Comparison of ENCODE assay signal across 15 cellular contexts in the genomic region with DNA sequence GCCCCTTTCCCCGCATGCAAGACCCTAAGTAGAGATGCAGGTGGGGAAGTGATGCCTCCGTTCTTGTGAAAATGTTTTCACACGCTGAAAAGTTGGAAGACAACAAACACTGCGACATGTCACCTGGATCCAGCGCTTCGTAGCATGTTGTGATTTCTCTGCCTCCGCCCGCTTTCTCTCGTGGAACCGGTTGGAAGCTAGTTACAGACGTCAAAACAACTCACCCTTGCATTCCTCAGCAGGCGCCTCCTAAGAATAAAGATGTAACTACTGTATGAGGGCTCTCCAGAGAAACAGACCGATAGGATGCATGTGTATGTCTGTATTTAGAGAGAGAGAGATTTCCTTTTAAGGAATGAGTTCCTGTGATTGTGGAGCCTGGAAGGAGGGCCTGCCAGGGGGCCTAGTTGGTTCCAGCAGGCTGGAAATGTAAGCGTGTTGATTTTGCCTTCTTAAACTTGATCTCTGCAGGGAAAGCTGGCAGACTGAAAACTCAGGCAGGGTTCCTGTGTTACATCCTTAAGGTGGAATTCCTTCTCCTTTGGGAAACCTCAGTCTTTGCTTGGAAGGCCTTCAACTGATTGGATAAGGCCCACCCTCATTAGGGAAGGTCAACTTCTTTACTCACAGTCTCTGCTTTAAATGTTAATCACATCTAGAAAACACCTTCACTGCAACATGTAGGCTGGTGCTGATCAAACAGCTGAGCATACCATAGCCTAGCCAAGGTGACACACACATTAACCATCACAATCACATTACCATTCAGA.
DNase-seq lines count a peak whose midpoint lies in the region; ATAC-seq, FAIRE-seq and TF ChIP-seq lines count a peak whose summit lies in the region.
"Had no signal": no experiment of that assay in that cellular context is flagged by ENCODE, and none has a peak within 500 bp of the region (broad histone marks: within the 10 kb centered on the region; RNA-seq: fewer than 3 reads in every experiment).

No MANE protein-coding gene starts in this region.

- no peak overlapping the region for H3K27ac Mint-ChIP-seq in activated naive CD8-positive, alpha-beta T cell treated with anti-CD3 and anti-CD28 coated beads, Interleukin-2, amount 50 U/mL, for 24 hours
- H3K27ac Mint-ChIP-seq in activated naive CD8-positive, alpha-beta T cell treated with anti-CD3 and anti-CD28 coated beads for 36 hours: no peak overlapping the region
- H3K27ac Mint-ChIP-seq in neural progenitor cell: peak overlapping the region; percentile 50
- no peak overlapping the region for H3K27ac Mint-ChIP-seq in activated naive CD4-positive, alpha-beta T cell treated with anti-CD3 and anti-CD28 coated beads, Interleukin-2, amount 10 ng/mL, durations not matched to agents 7 days and 5 days

- H3K9me3 Mint-ChIP-seq in activated naive CD8-positive, alpha-beta T cell treated with anti-CD3 and anti-CD28 coated beads, Interleukin-2, amount 50 U/mL, for 24 hours: peaks cover 3% of the 10 kb centered on the region
- H3K9me3 Mint-ChIP-seq in activated naive CD8-positive, alpha-beta T cell treated with anti-CD3 and anti-CD28 coated beads for 36 hours: no peaks in the 10 kb centered on the region
- no peaks in the 10 kb centered on the region for H3K9me3 Mint-ChIP-seq in neural progenitor cell
- H3K9me3 Mint-ChIP-seq in activated naive CD4-positive, alpha-beta T cell treated with anti-CD3 and anti-CD28 coated beads, Interleukin-2, amount 10 ng/mL, durations not matched to agents 7 days and 5 days: no peaks in the 10 kb centered on the region
- H3K9me3 Mint-ChIP-seq: neural crest cell had no signal

- POLR2A ChIA-PET in H1 (lab: Charles Lee; ENCODE audit: partially characterized antibody): interaction anchor here (1.5 kb wide), 1 partner anchor 22 kb away, joined by 3 read pairs; no protein-coding TSS in a partner anchor

- WGBS in H1 (ENCODE audit: extremely low coverage in 1 of 2, insufficient coverage in 1 of 2, insufficient read length in 1 of 2, insufficient replicate concordance in 2 of 2, low coverage in 1 of 2, low lambda C conversion rate in 2 of 2, missing lambda C conversion rate in 1 of 2), 2 experiments: 88% methylated on average over 14 of the region's 14 CpGs; no CpG with 5 or more reads in 1 of the 2 experiments
- WGBS in urinary bladder: 69% methylated on average over 14 of the region's 14 CpGs

- peak overlapping the region; percentile 24 for H3K4me3 Mint-ChIP-seq in activated naive CD8-positive, alpha-beta T cell treated with anti-CD3 and anti-CD28 coated beads, Interleukin-2, amount 50 U/mL, for 24 hours
- no peak overlapping the region for H3K4me3 Mint-ChIP-seq in activated naive CD8-positive, alpha-beta T cell treated with anti-CD3 and anti-CD28 coated beads for 36 hours
- H3K4me3 Mint-ChIP-seq in neural progenitor cell: peak overlapping the region; percentile 33
- H3K4me3 Mint-ChIP-seq in activated naive CD4-positive, alpha-beta T cell treated with anti-CD3 and anti-CD28 coated beads, Interleukin-2, amount 10 ng/mL, durations not matched to agents 7 days and 5 days: no peak overlapping the region
- H3K4me3 Mint-ChIP-seq: neural crest cell had no signal

- H2AFZ ChIP-seq in H1 (ENCODE audit: low read length) (no peak overlapping the region), neural progenitor cell (replicated peaks) (no peak overlapping the region)

- no peak overlapping the region for H2BK12ac ChIP-seq in H1 (ENCODE audit: low read depth, low read length)

- H3K23me2 ChIP-seq in H1 (ENCODE audit: low read depth, low read length): no peaks in the 10 kb centered on the region

- H4K20me1 ChIP-seq in H1 (replicated peaks in 1 of 2; ENCODE audit: control insufficient read depth in 1 of 2, insufficient read depth in 2 of 2, low read length in 2 of 2) (no peaks in the 10 kb centered on the region), neural progenitor cell (ENCODE audit: low read depth) (no peaks in the 10 kb centered on the region)

- H3K4me3 ChIP-seq in H1 (ENCODE audit: extremely low read depth in 1 of 4, insufficient read depth in 2 of 4, low read depth in 3 of 4, low read length in 4 of 4): no peak overlapping the region
- H3K4me3 ChIP-seq in neural progenitor cell: no peak overlapping the region
- H3K4me3 ChIP-seq in urinary bladder (ENCODE audit: low read depth, low read length): no peak overlapping the region

- H2AK5ac ChIP-seq in H1 (ENCODE audit: low read depth, low read length): no peak overlapping the region

- H3K27ac ChIP-seq in H1 (ENCODE audit: low read depth, low read length): no peak overlapping the region
- H3K27ac ChIP-seq in neural progenitor cell: no peak overlapping the region
- peak overlapping the region; percentile 65 for H3K27ac ChIP-seq in urinary bladder (ENCODE audit: low read depth)

- no peak overlapping the region for H4K5ac ChIP-seq in H1 (ENCODE audit: insufficient read length, low read depth, low read length)

- TF ChIP-seq CTCF in H1 (IDR thresholded peaks at IDR 0.05; ENCODE audit: control extremely low read depth in 1 of 3, insufficient read depth in 1 of 3, low read depth in 1 of 3, low read length in 3 of 3): no peak
- no peak for TF ChIP-seq CTCF in neural progenitor cell (IDR thresholded peaks at IDR 0.05)

- peaks cover 24% of the 10 kb centered on the region for H3K27me3 Mint-ChIP-seq in activated naive CD8-positive, alpha-beta T cell treated with anti-CD3 and anti-CD28 coated beads, Interleukin-2, amount 50 U/mL, for 24 hours
- H3K27me3 Mint-ChIP-seq in activated naive CD8-positive, alpha-beta T cell treated with anti-CD3 and anti-CD28 coated beads for 36 hours: peaks cover 9% of the 10 kb centered on the region
- peaks cover 12% of the 10 kb centered on the region for H3K27me3 Mint-ChIP-seq in neural progenitor cell (ENCODE audit: insufficient read depth, low read depth)
- peaks cover 38% of the 10 kb centered on the region for H3K27me3 Mint-ChIP-seq in activated naive CD4-positive, alpha-beta T cell treated with anti-CD3 and anti-CD28 coated beads, Interleukin-2, amount 10 ng/mL, durations not matched to agents 7 days and 5 days

- no peak for DNase-seq in activated naive CD8-positive, alpha-beta T cell treated with anti-CD3 and anti-CD28 coated beads, Interleukin-2, amount 50 U/mL, for 24 hours
- DNase-seq in activated naive CD8-positive, alpha-beta T cell treated with anti-CD3 and anti-CD28 coated beads for 36 hours: no peak
- DNase-seq in H1 (ENCODE audit: low read depth in 1 of 2, low spot score in 2 of 2) (no peak), neural progenitor cell (ENCODE audit: low spot score) (no peak), NCI-H2227 (lab: John Stamatoyannopoulos, UW; ENCODE audit: unreplicated experiment) (no peak), T-helper 9 cell (no peak)
- no peak for DNase-seq in activated naive CD4-positive, alpha-beta T cell treated with anti-CD3 and anti-CD28 coated beads, Interleukin-2, amount 10 ng/mL, durations not matched to agents 7 days and 5 days
- DNase-seq: activated CD4-positive, alpha-beta T cell treated with anti-CD3 and anti-CD28 coated beads, Interleukin-2, amount 50 U/mL, for 1 hour; activated gamma-delta T cell treated with Interleukin-2 at 50 U/mL for 16 hours; Kasumi-1; NCI-H1694; NCI-H774 had no signal

- no peak for TF ChIP-seq RAD21 in H1 (IDR thresholded peaks at IDR 0.05 in 1 of 2, conservative IDR thresholded peaks at IDR 0.05 in 1 of 2; ENCODE audit: low read depth in 2 of 2, low read length in 2 of 2)

- H3K9me3 ChIP-seq in H1 (ENCODE audit: insufficient read depth in 2 of 2, low read depth in 1 of 2, low read length in 1 of 2) (no peaks in the 10 kb centered on the region), neural progenitor cell (ENCODE audit: low read depth) (no peaks in the 10 kb centered on the region)

- TF ChIP-seq POLR2A in H1 (IDR thresholded peaks at IDR 0.05; ENCODE audit: control extremely low read depth in 1 of 2, low read depth in 2 of 2, low read length in 2 of 2): no peak

- FAIRE-seq in H1 (lab: Jason Lieb, UNC): no peak
- FAIRE-seq: endometrium had no signal

- ATAC-seq in activated naive CD8-positive, alpha-beta T cell treated with anti-CD3 and anti-CD28 coated beads, Interleukin-2, amount 50 U/mL, for 24 hours: no peak

- H2BK20ac ChIP-seq in H1 (ENCODE audit: low read length): no peak overlapping the region

- CTCF ChIA-PET in H1 (lab: Charles Lee; ENCODE audit: partially characterized antibody): interaction anchor here (0.6 to 3.7 kb wide), 5 partner anchors 11 to 661 kb away, joined by 3 to 23 read pairs (median 3); no protein-coding TSS in a partner anchor
- CTCF ChIA-PET in activated naive CD4-positive, alpha-beta T cell treated with anti-CD3 and anti-CD28 coated beads, Interleukin-2, amount 10 ng/mL, durations not matched to agents 7 days and 5 days (lab: Charles Lee): no interaction called here

- no peak overlapping the region for H4K8ac ChIP-seq in H1 (ENCODE audit: extremely low read depth, insufficient read depth, low read length)

- no peak overlapping the region for H3K56ac ChIP-seq in H1 (replicated peaks; ENCODE audit: insufficient read length, low read depth, low read length)

- H3K4me1 ChIP-seq in H1 (replicated peaks in 1 of 4; ENCODE audit: control insufficient read depth in 3 of 4, insufficient read depth in 4 of 4, low read length in 3 of 4) (peaks cover 0 to 18% (median 10%) of the 10 kb centered on the region in 4 experiments; a peak in 6 of 7 replicates), neural progenitor cell (peaks cover 25% of the 10 kb centered on the region), urinary bladder (ENCODE audit: insufficient read depth) (no peaks in the 10 kb centered on the region)

- no peaks in the 10 kb centered on the region for H3K36me3 ChIP-seq in H1 (ENCODE audit: control insufficient read depth in 2 of 4, insufficient read depth in 4 of 4, low read length in 3 of 4)
- no peaks in the 10 kb centered on the region for H3K36me3 ChIP-seq in neural progenitor cell
- H3K36me3 ChIP-seq in urinary bladder (ENCODE audit: insufficient read depth): no peaks in the 10 kb centered on the region

- H2BK120ac ChIP-seq in H1 (replicated peaks; ENCODE audit: low read depth, low read length): no peak overlapping the region

- H3K27me3 ChIP-seq in H1 (replicated peaks in 1 of 4; ENCODE audit: control insufficient read depth in 3 of 4, extremely low read depth in 1 of 4, insufficient read depth in 3 of 4, low read length in 3 of 4) (no peaks in the 10 kb centered on the region), neural progenitor cell (no peaks in the 10 kb centered on the region)

- H3K14ac ChIP-seq in H1 (ENCODE audit: insufficient read length): no peak overlapping the region

- H3K23ac ChIP-seq in H1 (ENCODE audit: insufficient read length): no peak overlapping the region

- no peak overlapping the region for H3K4me2 ChIP-seq in H1 (ENCODE audit: insufficient read depth in 1 of 2, low read depth in 2 of 2, low read length in 2 of 2)
- no peak overlapping the region for H3K4me2 ChIP-seq in neural progenitor cell

- H3K79me2 ChIP-seq in H1 (ENCODE audit: control insufficient read depth in 1 of 2, insufficient read depth in 2 of 2, low read length in 2 of 2) (no peaks in the 10 kb centered on the region), neural progenitor cell (ENCODE audit: low read depth) (no peaks in the 10 kb centered on the region)

- no peak overlapping the region for H3K18ac ChIP-seq in H1 (ENCODE audit: extremely low read depth, low read length)

- peaks cover 40% of the 10 kb centered on the region for H3K4me1 Mint-ChIP-seq in activated naive CD8-positive, alpha-beta T cell treated with anti-CD3 and anti-CD28 coated beads, Interleukin-2, amount 50 U/mL, for 24 hours
- H3K4me1 Mint-ChIP-seq in activated naive CD8-positive, alpha-beta T cell treated with anti-CD3 and anti-CD28 coated beads for 36 hours: peaks cover 8% of the 10 kb centered on the region
- peaks cover 44% of the 10 kb centered on the region for H3K4me1 Mint-ChIP-seq in neural progenitor cell
- peaks cover 2% of the 10 kb centered on the region for H3K4me1 Mint-ChIP-seq in activated naive CD4-positive, alpha-beta T cell treated with anti-CD3 and anti-CD28 coated beads, Interleukin-2, amount 10 ng/mL, durations not matched to agents 7 days and 5 days

- H4K91ac ChIP-seq in H1 (replicated peaks; ENCODE audit: insufficient read length, low read length): no peak overlapping the region

- H3K9ac ChIP-seq in H1 (replicated peaks in 1 of 4; ENCODE audit: extremely low read depth in 1 of 4, low read depth in 3 of 4, low read length in 3 of 4) (no peak overlapping the region), neural progenitor cell (no peak overlapping the region)

- no peak overlapping the region for H3K4ac ChIP-seq in H1 (replicated peaks; ENCODE audit: insufficient read length, low read depth, low read length)

- H3K36me3 Mint-ChIP-seq in activated naive CD8-positive, alpha-beta T cell treated with anti-CD3 and anti-CD28 coated beads, Interleukin-2, amount 50 U/mL, for 24 hours (ENCODE audit: low read depth): no peaks in the 10 kb centered on the region
- no peaks in the 10 kb centered on the region for H3K36me3 Mint-ChIP-seq in activated naive CD8-positive, alpha-beta T cell treated with anti-CD3 and anti-CD28 coated beads for 36 hours
- H3K36me3 Mint-ChIP-seq in neural progenitor cell: no peaks in the 10 kb centered on the region
- no peaks in the 10 kb centered on the region for H3K36me3 Mint-ChIP-seq in activated naive CD4-positive, alpha-beta T cell treated with anti-CD3 and anti-CD28 coated beads, Interleukin-2, amount 10 ng/mL, durations not matched to agents 7 days and 5 days

- no peak overlapping the region for H2BK5ac ChIP-seq in H1 (ENCODE audit: low read depth, low read length)

- H3K79me1 ChIP-seq in H1 (ENCODE audit: low read depth, low read length): no peaks in the 10 kb centered on the region

- H2BK15ac ChIP-seq in H1 (ENCODE audit: low read length): 0 out of 2 replicates have a peak overlapping the region, but pooled peaks have one; percentile 40

- no peaks in the 10 kb centered on the region for H3F3A ChIP-seq in neural progenitor cell (ENCODE audit: low read depth)

- TF ChIP-seq EP300 in H1 (IDR thresholded peaks at IDR 0.05; ENCODE audit: borderline replicate concordance in 1 of 2, low read depth in 2 of 2, low read length in 2 of 2): no peak

Comparison
In these comparisons a context has a peak if more than half of its experiments do, and no peak if none do; other contexts are left out.
1. H3K4me3 Mint-ChIP-seq: peak in activated naive CD8-positive, alpha-beta T cell treated with anti-CD3 and anti-CD28 coated beads, Interleukin-2, amount 50 U/mL, for 24 hours (single experiment) and neural progenitor cell (single experiment); none in activated naive CD8-positive, alpha-beta T cell treated with anti-CD3 and anti-CD28 coated beads for 36 hours (single experiment) and activated naive CD4-positive, alpha-beta T cell treated with anti-CD3 and anti-CD28 coated beads, Interleukin-2, amount 10 ng/mL, durations not matched to agents 7 days and 5 days (single experiment).